ENCODE assay signal across 1 cellular context in genomic region chr7:100166966-100167911, GRCh38.
TF ChIP-seq lines count a peak whose summit lies in the region.

No MANE protein-coding gene starts in this region.

TF ChIP-seq in IMR-90, 13 proteins besides CTCF, POLR2A, EP300 and RAD21:
- no peak for TF ChIP-seq MAZ (IDR thresholded peaks at IDR 0.05; ENCODE audit: borderline replicate concordance, low read depth, low read length)
- no peak for TF ChIP-seq MAFK (IDR thresholded peaks at IDR 0.05; ENCODE audit: low read depth, low read length)
- no peak for TF ChIP-seq CEBPB (IDR thresholded peaks at IDR 0.05; ENCODE audit: low read depth, low read length)
- no peak for TF ChIP-seq RCOR1 (IDR thresholded peaks at IDR 0.05; ENCODE audit: insufficient replicate concordance, low read length)
- TF ChIP-seq SMC3 (IDR thresholded peaks at IDR 0.05; ENCODE audit: low read depth, low read length) = no peak
- no peak for TF ChIP-seq NFE2L2 (IDR thresholded peaks at IDR 0.05; ENCODE audit: low read depth, low read length)
- TF ChIP-seq FOS (IDR thresholded peaks at IDR 0.05; ENCODE audit: low read depth, low read length) = no peak
- TF ChIP-seq MXI1 (IDR thresholded peaks at IDR 0.05; ENCODE audit: borderline replicate concordance, low read depth, low read length) = no peak
- TF ChIP-seq RFX5 (IDR thresholded peaks at IDR 0.05; ENCODE audit: low read depth, low read length) = no peak
- TF ChIP-seq ELK1 (IDR thresholded peaks at IDR 0.05; ENCODE audit: borderline replicate concordance, low read depth, low read length) = no peak
- no peak for TF ChIP-seq USF2 (IDR thresholded peaks at IDR 0.05; ENCODE audit: low read depth, low read length)
- TF ChIP-seq BHLHE40 (IDR thresholded peaks at IDR 0.05; ENCODE audit: low read depth, low read length) = no peak
- TF ChIP-seq CHD1 (IDR thresholded peaks at IDR 0.05; ENCODE audit: low read depth, low read length) = no peak
TF ChIP-seq in IMR-90: peak in this region for 0.
